Comparison of ENCODE assay signal across 15 cellular contexts in genomic region chr6:52337633-52338290, GRCh38. TPM values are rescaled to one million over a fixed set of nuclear protein-coding genes. Genes with fewer than 3 reads are reported as not detected.
DNase-seq lines count a peak whose midpoint lies in the region; ATAC-seq and TF ChIP-seq lines count a peak whose summit lies in the region.
"Had no signal": no experiment of that assay in that cellular context is flagged by ENCODE, and none has a peak within 500 bp of the region (broad histone marks: within the 10 kb centered on the region; RNA-seq: fewer than 3 reads in every experiment).

No MANE protein-coding gene starts in this region.

- no peaks in the 10 kb centered on the region for H3K9me3 Mint-ChIP-seq in effector memory CD8-positive, alpha-beta T cell

- no peaks in the 10 kb centered on the region for H3K27me3 Mint-ChIP-seq in effector memory CD8-positive, alpha-beta T cell

- H3K27ac ChIP-seq in MM.1S (ENCODE audit: low read length): peak overlapping the region; percentile 7; the same call in 1 of the 2 replicates
- H3K27ac ChIP-seq: sigmoid colon, SK-N-MC had no signal

- H2AFZ ChIP-seq in MM.1S (ENCODE audit: low read length): no peak overlapping the region

- no peaks in the 10 kb centered on the region for H3K79me2 ChIP-seq in MM.1S (ENCODE audit: low read length)

- no peaks in the 10 kb centered on the region for H3K27me3 ChIP-seq in MM.1S (replicated peaks; ENCODE audit: insufficient read depth, low read length)
- H3K27me3 ChIP-seq: sigmoid colon had no signal

- H3K9ac ChIP-seq in MM.1S (ENCODE audit: low read length): no peak overlapping the region

- H3K4me1 ChIP-seq in MM.1S (ENCODE audit: low read length): peaks cover 14% of the 10 kb centered on the region
- H3K4me1 ChIP-seq: sigmoid colon had no signal

- H3K27ac Mint-ChIP-seq in effector memory CD8-positive, alpha-beta T cell: peak overlapping the region in 1 of 2 donors; percentile 95

- H3K4me2 ChIP-seq in MM.1S (ENCODE audit: low read depth, low read length): no peak overlapping the region

- H3F3A ChIP-seq in MM.1S (ENCODE audit: insufficient read depth, low read length): no peaks in the 10 kb centered on the region

- peaks cover 46 to 60% of the 10 kb centered on the region in 2 donors for H3K4me1 Mint-ChIP-seq in effector memory CD8-positive, alpha-beta T cell (ENCODE audit: low read depth in 2 of 2)

- no peak for TF ChIP-seq CTCF in MM.1S (IDR thresholded peaks at IDR 0.05; ENCODE audit: low read length)

- H3K4me3 ChIP-seq in MM.1S (ENCODE audit: low read length): no peak overlapping the region
- H3K4me3 ChIP-seq: lung, sigmoid colon, SK-N-MC had no signal

- DNase-seq in MM.1S: peak; percentile 24
- no peak for DNase-seq in left colon
- no peak for DNase-seq in CD1c-positive myeloid dendritic cell (ENCODE audit: extremely low spot score)
- DNase-seq in activated CD4-positive, CD25-positive, alpha-beta regulatory T cell treated with anti-CD3 and anti-CD28 coated beads, Interleukin-2, amount 50 U/mL, for 72 hours: no peak
- DNase-seq in central memory CD4-positive, alpha-beta T cell: no peak
- DNase-seq in effector memory CD8-positive, alpha-beta T cell: no peak
- DNase-seq: caudate nucleus, DMS79 treated with DMSO at 0.1 percent for 48 hours, foreskin fibroblast, NCI-H2171 treated with DMSO at 0.1 percent for 48 hours, sigmoid colon had no signal

- no peak overlapping the region for H3K4me3 Mint-ChIP-seq in effector memory CD8-positive, alpha-beta T cell

- no peaks in the 10 kb centered on the region for H3K36me3 Mint-ChIP-seq in effector memory CD8-positive, alpha-beta T cell (ENCODE audit: insufficient read depth)

- no peaks in the 10 kb centered on the region for H3K36me3 ChIP-seq in MM.1S (replicated peaks; ENCODE audit: insufficient read depth, low read length)
- H3K36me3 ChIP-seq: sigmoid colon had no signal

- peak; percentile 64 for ATAC-seq in GM18858 (IDR thresholded peaks at IDR 0.05; ENCODE audit: unreplicated experiment)
- peak; percentile 89 for ATAC-seq in GM21576 (IDR thresholded peaks at IDR 0.05; ENCODE audit: unreplicated experiment)
- peak; percentile 52 for ATAC-seq in left colon
- no peak for ATAC-seq in effector memory CD8-positive, alpha-beta T cell (replicated peaks)

- no peaks in the 10 kb centered on the region for H4K20me1 ChIP-seq in MM.1S (ENCODE audit: insufficient read depth, low read length)

- no peaks in the 10 kb centered on the region for H3K9me2 ChIP-seq in MM.1S (replicated peaks; ENCODE audit: insufficient read depth, low read length)

- no peaks in the 10 kb centered on the region for H3K9me3 ChIP-seq in MM.1S (replicated peaks; ENCODE audit: insufficient read depth, low read length)
- H3K9me3 ChIP-seq: sigmoid colon had no signal

- intact Hi-C loops in left colon (cut with DNase I, micrococcal nuclease): no loop called here

RNA-seq across cellular contexts. Expression of gene PAQR8, which starts 24.2 kb away (rescaled TPM):
- total RNA-seq in left colon: 100 to 1,000 TPM; 152 to 158 TPM

RNA-seq across cellular contexts. Expression of gene MCM3, which starts 53.2 kb away (rescaled TPM):
- total RNA-seq in left colon: 10 to 100 TPM; 22.5 to 33.2 TPM
